Comparison of ENCODE assay signal across 8 cellular contexts in the genomic region with DNA sequence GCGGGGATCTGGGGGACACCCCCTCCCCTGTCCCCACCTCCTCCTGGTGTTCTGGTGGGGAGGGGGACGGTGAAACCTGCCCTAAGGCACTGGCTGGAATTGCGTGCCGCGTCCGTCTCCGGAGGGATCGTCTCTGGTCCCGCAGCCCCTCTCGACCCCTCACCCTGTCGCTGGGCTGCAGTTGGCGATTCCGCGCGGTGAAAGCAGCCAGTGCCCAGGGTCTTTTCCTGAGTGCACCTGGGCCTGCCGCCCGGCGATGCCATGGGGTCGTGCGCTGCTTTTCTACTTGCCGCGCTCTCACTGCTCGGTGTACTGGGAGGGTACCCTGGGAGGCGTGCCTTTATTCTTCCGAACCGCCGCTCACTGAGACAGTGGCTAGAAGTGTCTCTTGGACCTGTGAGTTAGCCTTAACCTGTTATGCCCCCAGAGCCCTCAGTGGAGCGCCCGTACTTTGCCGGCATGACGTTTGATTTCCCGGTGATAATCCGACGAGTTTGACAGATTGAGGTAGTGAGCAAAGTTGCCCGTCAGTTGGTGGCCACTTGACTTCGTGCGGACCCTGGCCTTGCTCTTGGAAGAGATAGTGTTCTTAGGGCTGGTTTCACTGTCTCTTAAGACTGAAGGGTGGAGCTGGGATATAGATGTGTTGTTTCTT. TPM values are rescaled to one million over a fixed set of nuclear protein-coding genes. Genes with fewer than 3 reads are reported as not detected.
DNase-seq lines count a peak whose midpoint lies in the region; ATAC-seq and TF ChIP-seq lines count a peak whose summit lies in the region.

No MANE protein-coding gene starts in this region.

- H3K36me3 Mint-ChIP-seq in neural crest cell (ENCODE audit: low read depth) = peaks cover 13% of the 10 kb centered on the region

- TF ChIP-seq CTCF in NB4 (IDR thresholded peaks at IDR 0.05; ENCODE audit: low read depth, low read length) (no peak), neural crest cell (conservative IDR thresholded peaks at IDR 0.05) (no peak)

- H3K4me3 ChIP-seq in NB4 (ENCODE audit: low read depth, low read length) = peak overlapping the region; percentile 96
- H3K4me3 ChIP-seq in effector memory CD4-positive, alpha-beta T cell (ENCODE audit: insufficient read depth, low read depth, low read length, poor library complexity, severe bottlenecking) = peak overlapping the region; percentile 95

- peak overlapping the region; percentile 100 for H3K27ac Mint-ChIP-seq in neural crest cell (ENCODE audit: unreplicated experiment)

- DNase-seq in EL (peak; percentile 6), NB4 (ENCODE audit: low read depth) (peak; percentile 38), neural crest cell (ENCODE audit: low read depth, low spot score) (no peak), hippocampal formation (lab: John Stamatoyannopoulos, UW) (no peak)
- DNase-seq in effector memory CD4-positive, alpha-beta T cell = no peak
- DNase-seq in stimulated activated CD4-positive, alpha-beta T cell treated with anti-CD3 and anti-CD28 coated beads, Interleukin-1b, Interleukin-23, amount 100 ng/mL, for 48 hours = no peak
- no peak for DNase-seq in activated CD4-positive, alpha-beta T cell treated with anti-CD3 and anti-CD28 coated beads for 4 hours

- peaks cover 21% of the 10 kb centered on the region for H3K4me1 ChIP-seq in effector memory CD4-positive, alpha-beta T cell (ENCODE audit: control insufficient read depth, insufficient read depth, low read length, poor library complexity, severe bottlenecking)

- TF ChIP-seq POLR2A in NB4 (IDR thresholded peaks at IDR 0.05; ENCODE audit: extremely low read depth, insufficient read length) = no peak

- H3K4me1 Mint-ChIP-seq in neural crest cell = peaks cover 24% of the 10 kb centered on the region

- H3K4me3 Mint-ChIP-seq in neural crest cell = peak overlapping the region; percentile 98

- H3K27me3 ChIP-seq in effector memory CD4-positive, alpha-beta T cell (replicated peaks; ENCODE audit: control insufficient read depth, insufficient read depth, low read length, poor library complexity, severe bottlenecking) = no peaks in the 10 kb centered on the region

- peaks cover 32% of the 10 kb centered on the region for H3K36me3 ChIP-seq in effector memory CD4-positive, alpha-beta T cell (ENCODE audit: control insufficient read depth, insufficient read depth, low read length)

- no peak for ATAC-seq in HG02623 (IDR thresholded peaks at IDR 0.05; ENCODE audit: unreplicated experiment)

- H3K27ac ChIP-seq in effector memory CD4-positive, alpha-beta T cell (ENCODE audit: insufficient read depth, low read length, poor library complexity, severe bottlenecking) = peak overlapping the region; percentile 88

- peaks cover 3% of the 10 kb centered on the region for H3K9me3 Mint-ChIP-seq in neural crest cell

- no peaks in the 10 kb centered on the region for H3K27me3 Mint-ChIP-seq in neural crest cell (ENCODE audit: low read depth)

- H3K9me3 ChIP-seq in effector memory CD4-positive, alpha-beta T cell (ENCODE audit: control insufficient read depth, low read length) = no peaks in the 10 kb centered on the region

RNA-seq across cellular contexts. Expression of a gene that starts 0.8 kb away (rescaled TPM):
- 78.9 and 83.3 TPM in 2 replicates for total RNA-seq in neural crest cell

Comparison
In these comparisons a context has a peak if more than half of its experiments do, and no peak if none do; other contexts are left out.
1. DNase-seq: peak in EL (single experiment) and NB4 (single experiment); none in effector memory CD4-positive, alpha-beta T cell (0 of 3), neural crest cell (single experiment), stimulated activated CD4-positive, alpha-beta T cell treated with anti-CD3 and anti-CD28 coated beads, Interleukin-1b, Interleukin-23, amount 100 ng/mL, for 48 hours (single experiment), hippocampal formation (0 of 2) and activated CD4-positive, alpha-beta T cell treated with anti-CD3 and anti-CD28 coated beads for 4 hours (0 of 2).